In genomic region chr2:112692496-112692911, GRCh38 we compare ENCODE assay signal across 9 cellular contexts. TPM values are rescaled to one million over a fixed set of nuclear protein-coding genes. Genes with fewer than 3 reads are reported as not detected.
A peak's percentile ranks its signal among the peaks of the same experiment; 100 is the strongest.
DNase-seq lines count a peak whose midpoint lies in the region; ATAC-seq lines count a peak whose summit lies in the region.
"Had no signal": no experiment of that assay in that cellular context is flagged by ENCODE, and none has a peak within 500 bp of the region (broad histone marks: within the 10 kb centered on the region; RNA-seq: fewer than 3 reads in every experiment).

No MANE protein-coding gene starts in this region.

- no peak overlapping the region for H4K91ac ChIP-seq in trophoblast cell (ENCODE audit: low read depth, low read length)

- no peak overlapping the region for H2BK12ac ChIP-seq in trophoblast cell (ENCODE audit: low read length)

- no peaks in the 10 kb centered on the region for H3K79me2 ChIP-seq in ACC112 (ENCODE audit: control insufficient read depth, insufficient read depth, low read length, unreplicated experiment)
- H3K79me2 ChIP-seq in trophoblast cell (ENCODE audit: control insufficient read depth, insufficient read depth, low read length, poor library complexity), result no peaks in the 10 kb centered on the region
- H3K79me2 ChIP-seq: parathyroid adenoma had no signal

- no peak overlapping the region for H3K4ac ChIP-seq in trophoblast cell (ENCODE audit: low read depth, low read length)

- H2AK5ac ChIP-seq in trophoblast cell (ENCODE audit: low read length), result no peak overlapping the region

- H4K8ac ChIP-seq in trophoblast cell (ENCODE audit: low read depth, low read length), result no peak overlapping the region

- H3K18ac ChIP-seq in trophoblast cell (ENCODE audit: low read length), result no peak overlapping the region

- no peaks in the 10 kb centered on the region for H3K36me3 ChIP-seq in ACC112 (ENCODE audit: insufficient read depth, low read length)
- no peaks in the 10 kb centered on the region for H3K36me3 ChIP-seq in trophoblast cell (ENCODE audit: control insufficient read depth in 1 of 2, insufficient read depth in 2 of 2, low read length in 2 of 2)

- H3K4me3 Mint-ChIP-seq in activated CD4-positive, alpha-beta memory T cell treated with anti-CD3 and anti-CD28 coated beads for 36 hours, result peak overlapping the region; percentile 30

- DNase-seq in NCI-H2227 (lab: John Stamatoyannopoulos, UW; ENCODE audit: unreplicated experiment) (peak; percentile 40), trophoblast cell (peak; percentile 90 to 95), inferior parietal cortex (ENCODE audit: extremely low spot score) (no peak)
- peak; percentile 87 for DNase-seq in activated CD4-positive, alpha-beta memory T cell treated with anti-CD3 and anti-CD28 coated beads for 36 hours

- H3K4me2 ChIP-seq in trophoblast cell (ENCODE audit: low read length), result no peak overlapping the region

- no peaks in the 10 kb centered on the region for H3K27me3 ChIP-seq in ACC112 (ENCODE audit: insufficient read depth, low read length)
- H3K27me3 ChIP-seq in trophoblast cell (ENCODE audit: insufficient read depth, low read length), result no peaks in the 10 kb centered on the region

- H3K9me3 ChIP-seq in trophoblast cell (ENCODE audit: insufficient read depth, low read depth, low read length), result no peaks in the 10 kb centered on the region

- no peak overlapping the region for H3K9ac ChIP-seq in trophoblast cell (ENCODE audit: low read length)
- H3K9ac ChIP-seq: parathyroid adenoma had no signal

- H2AFZ ChIP-seq in ACC112 (ENCODE audit: low read length, unreplicated experiment) (no peak overlapping the region), trophoblast cell (ENCODE audit: insufficient read depth, low read length, poor library complexity) (no peak overlapping the region)
- H2AFZ ChIP-seq: parathyroid adenoma had no signal

- H3K36me3 Mint-ChIP-seq in activated CD4-positive, alpha-beta memory T cell treated with anti-CD3 and anti-CD28 coated beads for 36 hours, result no peaks in the 10 kb centered on the region

- no peak overlapping the region for H4K12ac ChIP-seq in trophoblast cell (ENCODE audit: low read depth, low read length)

- no peak overlapping the region for H2BK5ac ChIP-seq in trophoblast cell (ENCODE audit: low read depth, low read length, poor library complexity)

- ATAC-seq in GM18867 (IDR thresholded peaks at IDR 0.05; ENCODE audit: unreplicated experiment), result peak; percentile 77
- peak; percentile 76 for ATAC-seq in HG03045 (IDR thresholded peaks at IDR 0.05; ENCODE audit: unreplicated experiment)
- peak; percentile 98 for ATAC-seq in esophagus mucosa

- H2BK120ac ChIP-seq in trophoblast cell (ENCODE audit: insufficient read depth, low read length, poor library complexity), result no peak overlapping the region

- H3K79me1 ChIP-seq in trophoblast cell (ENCODE audit: low read length), result no peaks in the 10 kb centered on the region

- CTCF ChIA-PET in activated CD4-positive, alpha-beta memory T cell treated with anti-CD3 and anti-CD28 coated beads for 36 hours (lab: Charles Lee), result interaction anchor here (0.9 to 4.6 kb wide), 15 partner anchors 8 to 193 kb away, joined by 3 to 91 read pairs (median 5); no protein-coding TSS in a partner anchor

- peaks cover 33% of the 10 kb centered on the region for H3K4me1 Mint-ChIP-seq in activated CD4-positive, alpha-beta memory T cell treated with anti-CD3 and anti-CD28 coated beads for 36 hours (ENCODE audit: low read depth)

- peak overlapping the region; percentile 84 for H3K27ac Mint-ChIP-seq in activated CD4-positive, alpha-beta memory T cell treated with anti-CD3 and anti-CD28 coated beads for 36 hours

- no peaks in the 10 kb centered on the region for H3K27me3 Mint-ChIP-seq in activated CD4-positive, alpha-beta memory T cell treated with anti-CD3 and anti-CD28 coated beads for 36 hours

- H3K23ac ChIP-seq in trophoblast cell (ENCODE audit: low read length), result no peak overlapping the region

- H3K27ac ChIP-seq in ACC112 (ENCODE audit: low read depth, low read length) (peak overlapping the region; percentile 82), trophoblast cell (ENCODE audit: low read depth, low read length) (no peak overlapping the region)
- H3K27ac ChIP-seq: parathyroid adenoma had no signal

- POLR2A ChIA-PET in activated CD4-positive, alpha-beta memory T cell treated with anti-CD3 and anti-CD28 coated beads for 36 hours (lab: Charles Lee), result interaction anchor here (0.5 to 2.0 kb wide), 12 partner anchors 8 to 128 kb away, joined by 3 to 10 read pairs (median 4); partner anchors contain the start of gene SLC20A1

- WGBS in trophoblast cell (ENCODE audit: extremely low coverage, insufficient coverage, insufficient read length), result no CpG with 5 or more reads among the region's 5 CpGs

- H3K14ac ChIP-seq in trophoblast cell (ENCODE audit: low read length), result no peak overlapping the region

- H3K9me3 Mint-ChIP-seq in activated CD4-positive, alpha-beta memory T cell treated with anti-CD3 and anti-CD28 coated beads for 36 hours, result no peaks in the 10 kb centered on the region

- H3K4me1 ChIP-seq in ACC112 (ENCODE audit: control insufficient read depth, insufficient read depth, low read length, unreplicated experiment), result peaks cover 42% of the 10 kb centered on the region
- H3K4me1 ChIP-seq in trophoblast cell (ENCODE audit: control insufficient read depth in 1 of 2, insufficient read depth in 2 of 2, low read length in 2 of 2), result peaks cover 4% of the 10 kb centered on the region in 2 experiments
- H3K4me1 ChIP-seq: parathyroid adenoma had no signal

- intact Hi-C loops in activated CD4-positive, alpha-beta memory T cell treated with anti-CD3 and anti-CD28 coated beads for 36 hours (cut with micrococcal nuclease), result loop anchor here (1.0 to 5.0 kb wide), 4 partner anchors 34 to 210 kb away; partner anchors contain the start of genes SLC20A1 and TTL

- H3K4me3 ChIP-seq in ACC112 (ENCODE audit: low read depth, low read length) (peak overlapping the region; percentile 22; the same call in 1 of the 2 replicates), trophoblast cell (ENCODE audit: low read depth, low read length) (no peak overlapping the region)

RNA-seq across cellular contexts. Expression of gene NT5DC4, which starts 28.3 kb away (rescaled TPM):
- total RNA-seq in activated CD4-positive, alpha-beta memory T cell treated with anti-CD3 and anti-CD28 coated beads for 36 hours, result not detected
- not detected for total RNA-seq in esophagus mucosa
- not detected in 2 replicates for polyA plus RNA-seq in trophoblast cell (2013)

RNA-seq across cellular contexts. Expression of gene SLC20A1, which starts 46.8 kb away (rescaled TPM):
- total RNA-seq in activated CD4-positive, alpha-beta memory T cell treated with anti-CD3 and anti-CD28 coated beads for 36 hours, result 10 to 100 TPM; 88.8 to 91.3 TPM
- total RNA-seq in esophagus mucosa, result 18.5 TPM
- polyA plus RNA-seq in trophoblast cell (2013), result 25.1 and 26.0 TPM in 2 replicates
